In genomic region chr1:151831605-151832004, GRCh38 we compare ENCODE assay signal across 12 cellular contexts. TPM values are rescaled to one million over a fixed set of nuclear protein-coding genes. Genes with fewer than 3 reads are reported as not detected.
A peak's percentile ranks its signal among the peaks of the same experiment; 100 is the strongest.
DNase-seq lines count a peak whose midpoint lies in the region; ATAC-seq and TF ChIP-seq lines count a peak whose summit lies in the region.
"Had no signal": no experiment of that assay in that cellular context is flagged by ENCODE, and none has a peak within 500 bp of the region (broad histone marks: within the 10 kb centered on the region; RNA-seq: fewer than 3 reads in every experiment).

TSS of gene RORC (minus strand) at chr1:151831802. CDS start at chr1:151831764, 38 bp downstream.

- H3K36me3 Mint-ChIP-seq in CD8-positive, alpha-beta T cell = no peaks in the 10 kb centered on the region
- no peaks in the 10 kb centered on the region for H3K36me3 Mint-ChIP-seq in naive thymus-derived CD4-positive, alpha-beta T cell

- H3K9me3 Mint-ChIP-seq in CD8-positive, alpha-beta T cell = no peaks in the 10 kb centered on the region
- H3K9me3 Mint-ChIP-seq in naive thymus-derived CD4-positive, alpha-beta T cell = peaks cover 0 to 1% (median 0%) of the 10 kb centered on the region in 11 donors

- CTCF ChIA-PET in CD8-positive, alpha-beta T cell (lab: Charles Lee) = interaction anchor here (1.5 kb wide), 1 partner anchor 10 kb away, joined by 3 read pairs; no protein-coding TSS in a partner anchor
- CTCF ChIA-PET in naive thymus-derived CD4-positive, alpha-beta T cell (lab: Charles Lee) = no interaction called here

- H3K4me1 ChIP-seq in CD8-positive, alpha-beta T cell (ENCODE audit: insufficient read depth, low read length) = peaks cover 68% of the 10 kb centered on the region
- peaks cover 48 to 64% of the 10 kb centered on the region in 2 donors for H3K4me1 ChIP-seq in naive thymus-derived CD4-positive, alpha-beta T cell (ENCODE audit: control insufficient read depth in 2 of 2, insufficient read depth in 2 of 2, low read length in 2 of 2)

- no peak for DNase-seq in CD8-positive, alpha-beta T cell
- DNase-seq in NCI-H69 (lab: John Stamatoyannopoulos, UW) = peak; percentile 10
- peak; percentile 75 for DNase-seq in cerebellum (ENCODE audit: low spot score)
- no peak for DNase-seq in naive thymus-derived CD4-positive, alpha-beta T cell
- DNase-seq in NOMO-1 treated with dmso at 0.1 percent for 144 hours (lab: John Stamatoyannopoulos, UW; ENCODE audit: unreplicated experiment) = no peak
- no peak for DNase-seq in NCI-H748 (lab: John Stamatoyannopoulos, UW; ENCODE audit: unreplicated experiment)
- DNase-seq in ecto neural progenitor cell (ENCODE audit: low spot score) = no peak
- DNase-seq: islet precursor cell, SIG-M5 had no signal

- intact Hi-C loops in CD8-positive, alpha-beta T cell (cut with DNase I, micrococcal nuclease) = loop anchor here in 1 of 2 experiments (10.0 kb wide), 1 partner anchor 527 kb away; no protein-coding TSS in a partner anchor
- intact Hi-C loops in naive thymus-derived CD4-positive, alpha-beta T cell (cut with micrococcal nuclease) = no loop called here

- TF ChIP-seq CTCF in CD8-positive, alpha-beta T cell (IDR thresholded peaks at IDR 0.05) = no peak

- H3K9me3 ChIP-seq in CD8-positive, alpha-beta T cell (ENCODE audit: low read length) = no peaks in the 10 kb centered on the region
- no peaks in the 10 kb centered on the region for H3K9me3 ChIP-seq in naive thymus-derived CD4-positive, alpha-beta T cell (ENCODE audit: control insufficient read depth in 2 of 3, low read length in 3 of 3)
- H3K9me3 ChIP-seq: tibial nerve had no signal

- peak within 1 kb of the TSS; percentile 26 for H3K4me3 Mint-ChIP-seq in CD8-positive, alpha-beta T cell
- peak within 1 kb of the TSS in 2 of 10 donors; percentile 12 to 72 for H3K4me3 Mint-ChIP-seq in naive thymus-derived CD4-positive, alpha-beta T cell

- peaks cover 70% of the 10 kb centered on the region for H3K4me1 Mint-ChIP-seq in CD8-positive, alpha-beta T cell (ENCODE audit: low read depth)
- H3K4me1 Mint-ChIP-seq in naive thymus-derived CD4-positive, alpha-beta T cell = peaks cover 46 to 83% (median 68%) of the 10 kb centered on the region in 7 donors

- no peaks in the 10 kb centered on the region for H3K27me3 ChIP-seq in CD8-positive, alpha-beta T cell (ENCODE audit: insufficient read depth, low read length)
- H3K27me3 ChIP-seq in naive thymus-derived CD4-positive, alpha-beta T cell (ENCODE audit: control insufficient read depth in 2 of 2, insufficient read depth in 2 of 2, low read length in 2 of 2) = no peaks in the 10 kb centered on the region

- peak within 1 kb of the TSS; percentile 71 for H3K27ac Mint-ChIP-seq in CD8-positive, alpha-beta T cell
- peak within 1 kb of the TSS in 7 of 9 donors; percentile 14 to 83 (median 72) for H3K27ac Mint-ChIP-seq in naive thymus-derived CD4-positive, alpha-beta T cell

- H3K27me3 Mint-ChIP-seq in CD8-positive, alpha-beta T cell (ENCODE audit: low read depth) = no peaks in the 10 kb centered on the region
- H3K27me3 Mint-ChIP-seq in naive thymus-derived CD4-positive, alpha-beta T cell = no peaks in the 10 kb centered on the region

- no peaks in the 10 kb centered on the region for H3K36me3 ChIP-seq in CD8-positive, alpha-beta T cell (ENCODE audit: insufficient read depth, low read length)
- H3K36me3 ChIP-seq in naive thymus-derived CD4-positive, alpha-beta T cell (ENCODE audit: control insufficient read depth in 2 of 3, insufficient read depth in 3 of 3, low read length in 3 of 3) = no peaks in the 10 kb centered on the region
- H3K36me3 ChIP-seq: tibial nerve had no signal

- POLR2A ChIA-PET in CD8-positive, alpha-beta T cell (lab: Charles Lee) = no interaction called here
- POLR2A ChIA-PET in naive thymus-derived CD4-positive, alpha-beta T cell (lab: Charles Lee) = no interaction called here

- H3K4me3 ChIP-seq in CD8-positive, alpha-beta T cell (ENCODE audit: low read depth, low read length) = no peak within 1 kb of the TSS
- no peak within 1 kb of the TSS for H3K4me3 ChIP-seq in naive thymus-derived CD4-positive, alpha-beta T cell (ENCODE audit: low read length)
- H3K4me3 ChIP-seq: tibial nerve had no signal

- no peak for ATAC-seq in CD8-positive, alpha-beta T cell
- no peak for ATAC-seq in naive thymus-derived CD4-positive, alpha-beta T cell
- no peak for ATAC-seq in GM21717 (IDR thresholded peaks at IDR 0.05; ENCODE audit: unreplicated experiment)

- no peak within 1 kb of the TSS for H3K27ac ChIP-seq in CD8-positive, alpha-beta T cell (ENCODE audit: low read depth, low read length)
- no peak within 1 kb of the TSS for H3K27ac ChIP-seq in naive thymus-derived CD4-positive, alpha-beta T cell (ENCODE audit: low read depth, low read length)

RNA-seq across cellular contexts. Expression of gene RORC, which starts in this region (rescaled TPM):
- 1 to 10 TPM; 4.8 to 5.6 TPM for total RNA-seq in CD8-positive, alpha-beta T cell
- 0.18 TPM for total RNA-seq in cerebellum
- 1 to 10 TPM in 1 of 5 experiments, under 1 TPM in 4; 0.16 to 2.5 (median 0.21) TPM for total RNA-seq in naive thymus-derived CD4-positive, alpha-beta T cell
- polyA plus RNA-seq in naive thymus-derived CD4-positive, alpha-beta T cell = under 1 TPM in 1 of 2 donors, not detected in 1; 0.37 TPM
- total RNA-seq: LHCN-M2 had no signal

Comparison
In these comparisons a context has a peak if more than half of its experiments do, and no peak if none do; other contexts are left out.
1. Peak in DNase-seq in cerebellum; RNA of the gene not detected or under 1 TPM.